8 cellular contexts compared by ENCODE assay signal in the genomic region with DNA sequence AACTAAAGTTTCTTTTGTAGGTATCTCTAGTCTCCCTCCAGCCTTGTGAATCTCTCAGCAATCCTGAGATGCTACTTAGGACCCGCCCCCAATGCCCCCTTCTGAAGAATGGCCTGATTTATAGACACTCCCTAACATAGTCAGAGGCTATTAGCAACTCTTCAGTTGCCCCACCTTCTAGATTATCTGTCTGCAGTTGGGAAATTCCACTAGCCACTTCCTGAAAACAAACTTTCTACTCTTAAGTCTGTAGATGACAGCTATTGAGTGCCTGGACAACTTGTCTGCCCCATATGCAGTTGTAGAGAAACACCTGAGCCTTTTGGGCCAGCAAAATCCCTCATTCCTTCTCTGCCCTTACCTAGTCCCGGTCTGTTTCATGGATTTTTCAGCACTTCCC.
A peak's percentile ranks its signal among the peaks of the same experiment; 100 is the strongest.
DNase-seq lines count a peak whose midpoint lies in the region; ATAC-seq and TF ChIP-seq lines count a peak whose summit lies in the region.

No MANE protein-coding gene starts in this region.

- peak; percentile 77 for DNase-seq in NCI-H226
- peak; percentile 69 for DNase-seq in iris pigment epithelial cell (ENCODE audit: low read depth)
- no peak for DNase-seq in tibial artery
- DNase-seq in NCI-H1105 (lab: John Stamatoyannopoulos, UW), result no peak
- no peak for DNase-seq in occipital lobe (lab: John Stamatoyannopoulos, UW)

- no peak overlapping the region for H3K4me3 ChIP-seq in tibial artery

- H3K9me3 ChIP-seq in tibial artery, result no peaks in the 10 kb centered on the region

- H3K36me3 ChIP-seq in tibial artery, result no peaks in the 10 kb centered on the region

- H3K4me1 ChIP-seq in tibial artery, result peaks cover 0 to 28% (median 13%) of the 10 kb centered on the region in 4 donors

- TF ChIP-seq CTCF in tibial artery (IDR thresholded peaks at IDR 0.05), result no peak

- no peak overlapping the region for H3K27ac ChIP-seq in tibial artery

- intact Hi-C loops in tibial artery (cut with DNase I; ENCODE audit: low total_unique reads), result no loop called here

- no peaks in the 10 kb centered on the region for H3K27me3 ChIP-seq in tibial artery

- ATAC-seq in GM18508 (IDR thresholded peaks at IDR 0.05; ENCODE audit: insufficient read depth, unreplicated experiment) (peak; percentile 94), HG02571 (IDR thresholded peaks at IDR 0.05; ENCODE audit: unreplicated experiment) (peak; percentile 91), GM19455 (IDR thresholded peaks at IDR 0.05; ENCODE audit: unreplicated experiment) (no peak)

Comparison
In these comparisons a context has a peak if more than half of its experiments do, and no peak if none do; other contexts are left out.
1. DNase-seq: peak in NCI-H226 (single experiment) and iris pigment epithelial cell (single experiment); none in tibial artery (0 of 2), NCI-H1105 (single experiment) and occipital lobe (single experiment).